ENCODE assay signal across 16 cellular contexts in the genomic region with DNA sequence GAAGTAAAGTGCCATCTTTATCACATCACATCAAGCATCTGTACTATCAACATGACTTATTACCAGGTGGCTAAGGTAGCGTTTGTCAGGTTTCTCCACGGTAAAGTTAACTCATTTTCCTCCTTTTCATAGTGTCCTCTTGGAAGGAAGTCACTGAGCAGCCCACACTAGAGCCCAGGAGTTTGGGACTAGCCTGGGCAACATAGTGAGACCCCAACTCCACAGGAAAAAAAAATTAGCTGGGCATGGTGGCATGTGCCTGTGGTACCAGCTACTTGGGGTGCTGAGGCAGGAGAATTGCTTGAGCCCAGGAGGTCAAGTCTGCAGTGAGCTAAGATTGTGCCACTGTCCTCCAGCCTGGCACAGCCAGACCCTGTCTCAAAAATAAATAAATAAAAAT. TPM values are rescaled to one million over a fixed set of nuclear protein-coding genes. Genes with fewer than 3 reads are reported as not detected.
"Had no signal": no experiment of that assay in that cellular context is flagged by ENCODE, and none has a peak within 500 bp of the region (broad histone marks: within the 10 kb centered on the region; RNA-seq: fewer than 3 reads in every experiment).

No MANE protein-coding gene starts in this region.

- FAIRE-seq: astrocyte, endothelial cell of umbilical vein, keratinocyte had no signal

- H2AFZ ChIP-seq: parathyroid adenoma had no signal

- DNase-seq: activated effector memory CD4-positive, alpha-beta T cell treated with anti-CD3 and anti-CD28 coated beads, Interleukin-2, amount 50 U/mL, for 16 hours; activated T-cell treated with anti-CD3 and anti-CD28 coated beads, Interleukin-2, amount 50 U/mL, for 24 hours; colonic mucosa; foreskin keratinocyte; head of caudate nucleus; left ventricle myocardium superior; retina; substantia nigra had no signal

- H3K4me1 ChIP-seq: colonic mucosa, foreskin keratinocyte, parathyroid adenoma had no signal

- H3K4me3 Mint-ChIP-seq: activated CD4-positive, alpha-beta T cell treated with anti-CD3 and anti-CD28 coated beads, Interleukin-2, amount 10 ng/mL, durations not matched to agents 7 days and 5 days; activated T-cell treated with anti-CD3 and anti-CD28 coated beads, Interleukin-2, amount 50 U/mL, for 24 hours had no signal

- H3K36me3 ChIP-seq: cardiac muscle cell, colonic mucosa, transverse colon had no signal

- H3K27ac ChIP-seq: cardiac muscle cell, colonic mucosa, foreskin keratinocyte, parathyroid adenoma had no signal

- H3K9me3 ChIP-seq: colonic mucosa, transverse colon had no signal

- H3K27ac Mint-ChIP-seq: stimulated activated naive B cell treated with anti-CD40 and anti-IgM and Interleukin-4, amounts not matched to agents 10 μg/mL and 1 μg/mL and 100 μg/mL, for 72 hours had no signal

- ATAC-seq: foreskin keratinocyte, left ventricle myocardium superior had no signal

- H3K27me3 ChIP-seq: cardiac muscle cell, colonic mucosa, foreskin keratinocyte, transverse colon had no signal

- H3K27me3 Mint-ChIP-seq: activated CD4-positive, alpha-beta T cell treated with anti-CD3 and anti-CD28 coated beads, Interleukin-2, amount 10 ng/mL, durations not matched to agents 7 days and 5 days; activated T-cell treated with anti-CD3 and anti-CD28 coated beads, Interleukin-2, amount 50 U/mL, for 24 hours; stimulated activated naive B cell treated with anti-CD40 and anti-IgM and Interleukin-4, amounts not matched to agents 10 μg/mL and 1 μg/mL and 100 μg/mL, for 72 hours had no signal

- H3K4me3 ChIP-seq: cardiac muscle cell, colonic mucosa, transverse colon had no signal

- H3K9me3 Mint-ChIP-seq: activated CD4-positive, alpha-beta T cell treated with anti-CD3 and anti-CD28 coated beads, Interleukin-2, amount 10 ng/mL, durations not matched to agents 7 days and 5 days; activated T-cell treated with anti-CD3 and anti-CD28 coated beads, Interleukin-2, amount 50 U/mL, for 24 hours; stimulated activated naive B cell treated with anti-CD40 and anti-IgM and Interleukin-4, amounts not matched to agents 10 μg/mL and 1 μg/mL and 100 μg/mL, for 72 hours had no signal

- H3K9ac ChIP-seq: parathyroid adenoma had no signal

RNA-seq across cellular contexts. Expression of a gene that starts 15.0 kb away (rescaled TPM):
- polyA plus RNA-seq: cardiac muscle cell had no signal
